8 cellular contexts compared by ENCODE assay signal in the genomic region with DNA sequence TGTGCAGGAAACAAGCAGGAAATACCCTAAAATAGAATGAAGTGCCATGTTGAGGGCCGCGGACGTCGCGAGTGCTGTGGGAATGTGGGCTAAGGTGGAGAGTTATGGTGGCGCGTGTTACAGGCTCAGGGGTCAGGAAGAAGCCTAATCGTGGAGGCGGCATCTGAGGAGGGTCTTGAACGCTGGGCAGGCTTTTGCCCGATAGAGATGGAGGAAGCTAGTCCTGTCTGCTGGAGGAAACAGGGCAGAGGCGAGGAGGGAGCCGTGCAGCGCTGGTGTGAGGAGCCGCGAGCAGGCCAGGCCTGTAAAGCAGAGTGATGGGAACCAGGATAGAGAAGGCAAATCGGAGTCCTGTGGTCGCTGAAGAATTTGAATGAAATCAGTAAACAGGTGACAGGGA.
DNase-seq lines count a peak whose midpoint lies in the region; ATAC-seq, FAIRE-seq and TF ChIP-seq lines count a peak whose summit lies in the region.
"Not testable (repeated sequence)": the region's sequence is repeated elsewhere in the genome, so short reads cannot be mapped to it uniquely, and the experiment has no call there.

No MANE protein-coding gene starts in this region.

- DNase-seq in BE2C; MM.1S; Panc1 (ENCODE audit: low read depth, low spot score): not testable (repeated sequence)
- DNase-seq in activated CD4-positive, alpha-beta T cell treated with anti-CD3 and anti-CD28 coated beads, Interleukin-2, amount 10 ng/mL, durations not matched to agents 24 days and 14 days: peak; percentile 62
- DNase-seq in K562 (ENCODE audit: extremely low read depth in 1 of 4, low spot score in 3 of 4) (peak in 1 of 4 experiments; percentile 35), left cardiac atrium (peak; percentile 31), mucosa of gallbladder (ENCODE audit: low spot score) (peak; percentile 18)
- DNase-seq in stimulated activated CD4-positive, alpha-beta T cell treated with anti-CD3 and anti-CD28 coated beads, Interleukin-4, amount 100 ng/mL, for 24 hours: peak; percentile 7

- POLR2A ChIA-PET in Panc1 (lab: Charles Lee); K562 (lab: Yijun Ruan, JAX): not testable (repeated sequence)

- ATAC-seq in Panc1, K562, left cardiac atrium: not testable (repeated sequence)

- H3F3A ChIP-seq in MM.1S (ENCODE audit: insufficient read depth, low read length): not testable (repeated sequence)

- CTCF ChIA-PET in Panc1 (lab: Charles Lee): interaction anchor here (0.6 to 0.7 kb wide), 2 partner anchors 11 to 36 kb away, joined by 3 read pairs; no protein-coding TSS in a partner anchor
- CTCF ChIA-PET in K562 (lab: Yijun Ruan, JAX; ENCODE audit: low intra/inter-chr PET ratio): not testable (repeated sequence)

- not testable (repeated sequence) for FAIRE-seq in K562 (lab: Jason Lieb, UNC)

- H3K4me1 ChIP-seq in BE2C; MM.1S (ENCODE audit: low read length); Panc1 (ENCODE audit: control insufficient read depth, insufficient read depth, low read length); K562 (replicated peaks in 1 of 2; ENCODE audit: control insufficient read depth in 2 of 2, insufficient read depth in 2 of 2, low read length in 2 of 2): not testable (repeated sequence)

- TF ChIP-seq EP300 in K562 (IDR thresholded peaks at IDR 0.05; ENCODE audit: low read length): not testable (repeated sequence)

- not testable (repeated sequence) for H4K20me1 ChIP-seq in MM.1S (ENCODE audit: insufficient read depth, low read length); K562 (replicated peaks; ENCODE audit: control insufficient read depth, insufficient read depth, low read length)

- not testable (repeated sequence) for H3K27ac Mint-ChIP-seq in activated CD4-positive, alpha-beta T cell treated with anti-CD3 and anti-CD28 coated beads, Interleukin-2, amount 10 ng/mL, durations not matched to agents 24 days and 14 days

- H3K9me3 Mint-ChIP-seq in activated CD4-positive, alpha-beta T cell treated with anti-CD3 and anti-CD28 coated beads, Interleukin-2, amount 10 ng/mL, durations not matched to agents 24 days and 14 days: not testable (repeated sequence)

- H3K27me3 ChIP-seq in BE2C; MM.1S (replicated peaks; ENCODE audit: insufficient read depth, low read length); Panc1 (ENCODE audit: control insufficient read depth, insufficient read depth, low read length); K562 (ENCODE audit: control insufficient read depth in 2 of 2, insufficient read depth in 2 of 2, low read length in 2 of 2): not testable (repeated sequence)

- not testable (repeated sequence) for H3K4me3 Mint-ChIP-seq in activated CD4-positive, alpha-beta T cell treated with anti-CD3 and anti-CD28 coated beads, Interleukin-2, amount 10 ng/mL, durations not matched to agents 24 days and 14 days

- intact Hi-C loops in Panc1 (cut with micrococcal nuclease; ENCODE audit: unreplicated experiment); activated CD4-positive, alpha-beta T cell treated with anti-CD3 and anti-CD28 coated beads, Interleukin-2, amount 10 ng/mL, durations not matched to agents 24 days and 14 days (cut with micrococcal nuclease); K562 (cut with micrococcal nuclease); left cardiac atrium (cut with DNase I): not testable (repeated sequence)

- in situ Hi-C loops in Panc1 (cut with HindIII; ENCODE audit: low pct_unique_long_range_greater_than_20kb, low sequenced_read_pairs): not testable (repeated sequence)
- in situ Hi-C loops in K562 (cut with MboI): loop anchor here (5.0 kb wide), 1 partner anchor 420 kb away; no protein-coding TSS in a partner anchor

- H3K4me2 ChIP-seq in MM.1S (ENCODE audit: low read depth, low read length): not testable (repeated sequence)
- H3K4me2 ChIP-seq in K562 (ENCODE audit: insufficient read depth, low read length): peak overlapping the region; percentile 65

- TF ChIP-seq CTCF in BE2C (IDR thresholded peaks at IDR 0.05; ENCODE audit: low read depth, low read length); MM.1S (IDR thresholded peaks at IDR 0.05; ENCODE audit: low read length); Panc1 (IDR thresholded peaks at IDR 0.05); K562 (IDR thresholded peaks at IDR 0.05 in 2 of 3, conservative IDR thresholded peaks at IDR 0.05 in 1 of 3; ENCODE audit: insufficient read depth in 2 of 3, low read depth in 1 of 3, low read length in 3 of 3): not testable (repeated sequence)

- WGBS in K562 (ENCODE audit: insufficient coverage, low coverage, missing lambda C conversion rate): 31% methylated on average over 16 of the region's 18 CpGs

- H3K4me3 ChIP-seq in BE2C (ENCODE audit: low read depth, low read length) (peak overlapping the region; percentile 80), MM.1S (ENCODE audit: low read length) (peak overlapping the region; percentile 45; the same call in 1 of the 2 replicates), Panc1 (ENCODE audit: low read depth in 2 of 2, low read length in 2 of 2) (peak overlapping the region; percentile 59 to 78), K562 (peak overlapping the region; percentile 44)

- not testable (repeated sequence) for H3K4me1 Mint-ChIP-seq in activated CD4-positive, alpha-beta T cell treated with anti-CD3 and anti-CD28 coated beads, Interleukin-2, amount 10 ng/mL, durations not matched to agents 24 days and 14 days

- H3K9ac ChIP-seq in MM.1S (ENCODE audit: low read length): not testable (repeated sequence)
- peak overlapping the region; percentile 62 to 89 for H3K9ac ChIP-seq in K562 (ENCODE audit: insufficient read depth in 1 of 2, low read depth in 2 of 2, low read length in 2 of 2)

- TF ChIP-seq POLR2A in K562 (conservative IDR thresholded peaks at IDR 0.05): not testable (repeated sequence)

- not testable (repeated sequence) for H3K27ac ChIP-seq in MM.1S (ENCODE audit: low read length)
- H3K27ac ChIP-seq in Panc1 (ENCODE audit: low read length) (peak overlapping the region; percentile 75; the same call in 1 of the 2 replicates), K562 (ENCODE audit: extremely low read depth, low read depth, low read length) (peak overlapping the region; percentile 58; the same call in 2 of the 3 replicates)

- not testable (repeated sequence) for H3K79me2 ChIP-seq in MM.1S (ENCODE audit: low read length); K562 (ENCODE audit: control insufficient read depth, insufficient read depth, low read length)

- H3K27me3 Mint-ChIP-seq in activated CD4-positive, alpha-beta T cell treated with anti-CD3 and anti-CD28 coated beads, Interleukin-2, amount 10 ng/mL, durations not matched to agents 24 days and 14 days: not testable (repeated sequence)

- TF ChIP-seq RAD21 in K562 (CRISPR knock-in tag; conservative IDR thresholded peaks at IDR 0.05 in 1 of 2, IDR thresholded peaks at IDR 0.05 in 1 of 2): not testable (repeated sequence)

- BruUV-seq in Panc1 (replicated peaks; lab: Mats Ljungman, UMichigan) (TSS peak; percentile 72), K562 (replicated peaks; lab: Mats Ljungman, UMichigan) (TSS peak; percentile 95)

- not testable (repeated sequence) for H3K9me1 ChIP-seq in K562 (ENCODE audit: control insufficient read depth, insufficient read depth, low read length)

- H3K36me3 ChIP-seq in BE2C; MM.1S (replicated peaks; ENCODE audit: insufficient read depth, low read length); Panc1 (ENCODE audit: control insufficient read depth, insufficient read depth, low read length); K562 (ENCODE audit: control insufficient read depth, insufficient read depth, low read length): not testable (repeated sequence)

- H2AFZ ChIP-seq in MM.1S (ENCODE audit: low read length) (peak overlapping the region; percentile 67; the same call in 1 of the 2 replicates), K562 (ENCODE audit: low read depth, low read length) (peak overlapping the region; percentile 87)

- H3K36me3 Mint-ChIP-seq in activated CD4-positive, alpha-beta T cell treated with anti-CD3 and anti-CD28 coated beads, Interleukin-2, amount 10 ng/mL, durations not matched to agents 24 days and 14 days (ENCODE audit: low read depth): not testable (repeated sequence)

- not testable (repeated sequence) for H3K9me3 ChIP-seq in BE2C; MM.1S (replicated peaks; ENCODE audit: insufficient read depth, low read length); Panc1 (ENCODE audit: control insufficient read depth, insufficient read depth, low read depth, low read length); K562 (replicated peaks; ENCODE audit: control insufficient read depth, insufficient read depth, low read depth, low read length)

- not testable (repeated sequence) for H3K9me2 ChIP-seq in MM.1S (replicated peaks; ENCODE audit: insufficient read depth, low read length)

TF ChIP-seq in K562, 482 proteins besides CTCF, POLR2A, EP300 and RAD21 (continues in another document):
- TF ChIP-seq L3MBTL2 (IDR thresholded peaks at IDR 0.05): peak; percentile 43; the same call in 1 of the 2 replicates
